In genomic region chr19:30036154-30037129, GRCh38 we compare ENCODE assay signal across 24 cellular contexts.
DNase-seq lines count a peak whose midpoint lies in the region; ATAC-seq and TF ChIP-seq lines count a peak whose summit lies in the region.
"Had no signal": no experiment of that assay in that cellular context is flagged by ENCODE, and none has a peak within 500 bp of the region (broad histone marks: within the 10 kb centered on the region; RNA-seq: fewer than 3 reads in every experiment).

No MANE protein-coding gene starts in this region.

- H3K27me3 Mint-ChIP-seq in chondrocyte (ENCODE audit: low read depth) (no peaks in the 10 kb centered on the region), type B pancreatic cell (no peaks in the 10 kb centered on the region)
- H3K27me3 Mint-ChIP-seq: brain; CD4-positive, CD25-positive, alpha-beta regulatory T cell; naive thymus-derived CD4-positive, alpha-beta T cell had no signal

- H3K27ac Mint-ChIP-seq in chondrocyte (ENCODE audit: unreplicated experiment) = peak overlapping the region; percentile 57
- peak overlapping the region; percentile 7 for H3K27ac Mint-ChIP-seq in type B pancreatic cell
- H3K27ac Mint-ChIP-seq: brain; CD4-positive, CD25-positive, alpha-beta regulatory T cell had no signal

- H3K36me3 Mint-ChIP-seq in chondrocyte (ENCODE audit: low read depth) = peaks cover 29% of the 10 kb centered on the region
- peaks cover 67% of the 10 kb centered on the region for H3K36me3 Mint-ChIP-seq in type B pancreatic cell

- no peaks in the 10 kb centered on the region for H3K9me3 ChIP-seq in cardiac muscle cell (ENCODE audit: low read depth)
- peaks cover 0 to 12% of the 10 kb centered on the region in 2 donors for H3K9me3 ChIP-seq in right atrium auricular region
- H3K9me3 ChIP-seq: psoas muscle, SJSA1 had no signal

- peak; percentile 97 for ATAC-seq in left lobe of liver
- ATAC-seq in GM18867 (IDR thresholded peaks at IDR 0.05; ENCODE audit: unreplicated experiment) = no peak
- ATAC-seq: naive thymus-derived CD4-positive, alpha-beta T cell; psoas muscle had no signal

- no peak for TF ChIP-seq CTCF in cardiac muscle cell (IDR thresholded peaks at IDR 0.05; ENCODE audit: low read depth, low read length)
- TF ChIP-seq CTCF in right atrium auricular region (IDR thresholded peaks at IDR 0.05) = no peak
- TF ChIP-seq CTCF in chondrocyte (IDR thresholded peaks at IDR 0.05) = no peak
- TF ChIP-seq CTCF in type B pancreatic cell (conservative IDR thresholded peaks at IDR 0.05) = no peak

- H3K4me1 ChIP-seq in cardiac muscle cell (ENCODE audit: low read depth) (no peaks in the 10 kb centered on the region), right atrium auricular region (no peaks in the 10 kb centered on the region)
- H3K4me1 ChIP-seq: psoas muscle, stomach, uterus had no signal

- H3K4me1 Mint-ChIP-seq in chondrocyte (ENCODE audit: low read depth) (peaks cover 13% of the 10 kb centered on the region), type B pancreatic cell (ENCODE audit: unreplicated experiment) (peaks cover 16% of the 10 kb centered on the region)
- H3K4me1 Mint-ChIP-seq: brain had no signal

- no peak for DNase-seq in cardiac muscle cell (ENCODE audit: low read depth in 1 of 2, low spot score in 1 of 2)
- DNase-seq in right atrium auricular region (ENCODE audit: low spot score) = no peak
- DNase-seq in chondrocyte (ENCODE audit: low spot score) = no peak
- peak; percentile 53 for DNase-seq in left lobe of liver (ENCODE audit: low spot score)
- DNase-seq in type B pancreatic cell (ENCODE audit: extremely low spot score, unreplicated experiment) = no peak
- DNase-seq in NCI-H510A treated with DMSO at 0.1 percent for 48 hours (lab: John Stamatoyannopoulos, UW) = no peak
- no peak for DNase-seq in NCI-H446 treated with DMSO at 0.1 percent for 48 hours (lab: John Stamatoyannopoulos, UW)
- DNase-seq: activated CD4-positive, alpha-beta T cell treated with anti-CD3 and anti-CD28 coated beads for 48 hours; activated CD8-positive, alpha-beta memory T cell treated with anti-CD3 and anti-CD28 coated beads, Interleukin-2, amount 50 U/mL, for 48 hours; activated naive CD4-positive, alpha-beta T cell treated with Interleukin-2 at 50 U/mL for 16 hours; CD4-positive, CD25-positive, alpha-beta regulatory T cell; H9; left ventricle myocardium inferior; MM.1S; naive thymus-derived CD4-positive, alpha-beta T cell; NCI-H187; OCI-M1; psoas muscle; stomach; T-helper 9 cell; uterus had no signal

- H3K36me3 ChIP-seq in cardiac muscle cell = no peaks in the 10 kb centered on the region
- peaks cover 6% of the 10 kb centered on the region for H3K36me3 ChIP-seq in right atrium auricular region
- H3K36me3 ChIP-seq: uterus had no signal

- H3K9me3 Mint-ChIP-seq in chondrocyte (ENCODE audit: low read depth) (peaks cover 20% of the 10 kb centered on the region), type B pancreatic cell (peaks cover 35% of the 10 kb centered on the region)

- H3K4me3 ChIP-seq in cardiac muscle cell (no peak overlapping the region), right atrium auricular region (no peak overlapping the region)
- H3K4me3 ChIP-seq: left ventricle myocardium inferior, psoas muscle, SJSA1, stomach, uterus had no signal

- H3K4me3 Mint-ChIP-seq in chondrocyte (ENCODE audit: unreplicated experiment) (no peak overlapping the region), type B pancreatic cell (peak overlapping the region; percentile 9)
- H3K4me3 Mint-ChIP-seq: brain; CD4-positive, CD25-positive, alpha-beta regulatory T cell; H9; naive thymus-derived CD4-positive, alpha-beta T cell had no signal

- H3K27ac ChIP-seq in cardiac muscle cell = peak overlapping the region; percentile 51
- no peak overlapping the region for H3K27ac ChIP-seq in right atrium auricular region
- H3K27ac ChIP-seq: left ventricle myocardium inferior, psoas muscle, SJSA1, stomach, uterus had no signal

- H3K27me3 ChIP-seq in cardiac muscle cell (no peaks in the 10 kb centered on the region), right atrium auricular region (no peaks in the 10 kb centered on the region)
- H3K27me3 ChIP-seq: SJSA1, stomach, uterus had no signal
